ENCODE assay signal across 9 cellular contexts in the genomic region with DNA sequence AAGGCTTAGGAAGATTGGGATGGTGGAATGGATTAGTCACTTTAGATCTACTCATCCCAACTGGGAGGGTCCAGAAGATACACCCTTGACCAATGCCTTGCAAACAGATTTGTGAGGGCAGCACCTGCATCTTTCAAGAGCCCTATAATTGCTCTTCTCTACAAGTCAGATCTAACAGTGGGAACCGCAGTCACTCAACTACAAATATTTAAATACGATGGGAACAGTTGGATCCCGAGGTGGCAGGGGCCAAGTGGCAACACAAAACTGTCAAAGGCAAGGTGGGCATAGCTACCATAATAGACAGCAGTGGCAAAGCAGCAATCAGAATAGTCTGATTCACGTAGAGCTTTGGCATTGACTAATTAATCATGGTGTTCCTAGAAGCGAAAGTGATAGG.
"Had no signal": no experiment of that assay in that cellular context is flagged by ENCODE, and none has a peak within 500 bp of the region (broad histone marks: within the 10 kb centered on the region; RNA-seq: fewer than 3 reads in every experiment).

No MANE protein-coding gene starts in this region.

- H3K4me3 ChIP-seq: GM23338 had no signal

- H3K27ac Mint-ChIP-seq: GM23338, H9, HFFc6, IgD-negative memory B cell had no signal

- H3K4me2 ChIP-seq: GM23338 had no signal

- DNase-seq: H9, HCEC 1CT, HFFc6, KBM-7 had no signal

- H2AFZ ChIP-seq: GM23338 had no signal

- FAIRE-seq: H1, H54, HTR-8/SVneo had no signal

- H3K4me3 Mint-ChIP-seq: GM23338, H9, HFFc6 had no signal

- H3K27me3 Mint-ChIP-seq: IgD-negative memory B cell had no signal

- ATAC-seq: GM23338 had no signal
